Comparison of ENCODE assay signal across 14 cellular contexts in the genomic region with DNA sequence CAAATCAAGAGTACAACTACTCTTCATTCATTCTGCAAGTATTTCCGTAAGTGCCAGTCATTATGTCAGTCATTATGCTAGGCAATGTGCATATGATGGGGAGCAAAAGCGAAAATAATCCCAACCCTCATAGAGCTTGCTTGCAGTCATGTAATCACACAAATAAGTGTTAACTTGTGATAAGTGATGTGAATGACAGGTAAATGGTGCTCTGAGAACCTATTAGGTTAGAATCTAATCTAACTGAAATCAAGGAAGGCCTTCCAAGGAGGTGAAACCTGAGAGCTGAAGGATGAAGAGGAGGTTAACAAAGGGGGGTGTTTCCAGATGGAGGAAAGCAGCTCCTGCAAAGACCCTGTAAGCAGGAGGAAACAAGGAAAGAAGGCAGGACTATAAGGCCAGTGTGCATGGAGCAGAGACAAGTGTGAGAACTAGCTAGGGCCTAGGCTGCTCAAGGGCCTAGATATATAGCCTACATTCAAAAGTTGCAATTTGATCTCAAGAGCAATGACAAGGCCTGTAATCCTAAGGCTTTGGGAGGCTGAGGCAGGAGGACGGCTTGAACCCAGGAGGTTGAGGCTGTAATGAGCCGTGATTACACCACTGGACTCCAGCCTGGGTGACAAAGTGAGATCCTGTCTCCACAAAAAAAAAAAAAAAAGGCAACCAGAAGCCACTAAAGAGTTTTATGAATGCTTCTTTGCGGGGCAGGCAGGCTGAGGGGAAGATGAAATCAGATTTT. TPM values are rescaled to one million over a fixed set of nuclear protein-coding genes. Genes with fewer than 3 reads are reported as not detected.
DNase-seq lines count a peak whose midpoint lies in the region; ATAC-seq and TF ChIP-seq lines count a peak whose summit lies in the region.
"Had no signal": no experiment of that assay in that cellular context is flagged by ENCODE, and none has a peak within 500 bp of the region (broad histone marks: within the 10 kb centered on the region; RNA-seq: fewer than 3 reads in every experiment).

No MANE protein-coding gene starts in this region.

- peaks cover 31% of the 10 kb centered on the region for H4K20me1 ChIP-seq in hepatocyte (ENCODE audit: insufficient read depth, poor library complexity, severe bottlenecking)
- H4K20me1 ChIP-seq in osteoblast (ENCODE audit: insufficient read depth, low read length): peaks cover 9% of the 10 kb centered on the region

- H3K79me2 ChIP-seq in hepatocyte (peaks cover 95% of the 10 kb centered on the region), osteoblast (ENCODE audit: insufficient read depth, low read length) (peaks cover 90% of the 10 kb centered on the region)

- H3K36me3 ChIP-seq in hepatocyte (replicated peaks; ENCODE audit: insufficient read depth, low read depth) (no peaks in the 10 kb centered on the region), osteoblast (ENCODE audit: insufficient read depth, low read length) (no peaks in the 10 kb centered on the region), lower lobe of right lung (no peaks in the 10 kb centered on the region)
- H3K36me3 ChIP-seq: adrenal gland had no signal

- H3K9me3 Mint-ChIP-seq in activated naive CD4-positive, alpha-beta T cell treated with anti-CD3 and anti-CD28 coated beads, Interleukin-2, amount 50 U/mL, for 24 hours: no peaks in the 10 kb centered on the region

- H3K4me3 ChIP-seq in hepatocyte (no peak overlapping the region), osteoblast (ENCODE audit: insufficient read depth, low read length) (no peak overlapping the region), lower lobe of right lung (no peak overlapping the region)
- H3K4me3 ChIP-seq: adrenal gland, coronary artery had no signal

- H3K9me3 ChIP-seq in T-helper 17 cell (ENCODE audit: control insufficient read depth, low read length, poor library complexity, severe bottlenecking): no peaks in the 10 kb centered on the region
- no peaks in the 10 kb centered on the region for H3K9me3 ChIP-seq in hepatocyte (ENCODE audit: low read depth)
- H3K9me3 ChIP-seq in osteoblast (ENCODE audit: low read depth, low read length): no peaks in the 10 kb centered on the region
- H3K9me3 ChIP-seq in lower lobe of right lung: no peaks in the 10 kb centered on the region
- H3K9me3 ChIP-seq: adrenal gland had no signal

- no peak for DNase-seq in activated naive CD4-positive, alpha-beta T cell treated with Interleukin-2 at 50 U/mL for 16 hours
- DNase-seq in T-helper 17 cell: no peak
- no peak for DNase-seq in hepatocyte (ENCODE audit: low spot score)
- DNase-seq in osteoblast (ENCODE audit: insufficient read length, low spot score, missing footprints): peak; percentile 42
- no peak for DNase-seq in stimulated activated CD4-positive, alpha-beta T cell treated with anti-CD3 and anti-CD28 coated beads, Interleukin-12 subunit alpha, Interleukin-12 subunit beta, amount 100 ng/mL, for 4 hours
- no peak for DNase-seq in lower lobe of right lung
- DNase-seq: adrenal gland; NCI-H187; NCI-H82; Right ventricle myocardium superior; stimulated activated naive CD4-positive, alpha-beta T cell had no signal

- peak overlapping the region; percentile 80 for H3K27ac ChIP-seq in hepatocyte
- H3K27ac ChIP-seq in osteoblast (ENCODE audit: low read depth, low read length): peak overlapping the region; percentile 17
- no peak overlapping the region for H3K27ac ChIP-seq in lower lobe of right lung
- H3K27ac ChIP-seq: adrenal gland, coronary artery had no signal

- intact Hi-C loops in lower lobe of right lung (cut with DNase I): no loop called here

- H3K4me3 Mint-ChIP-seq in activated naive CD4-positive, alpha-beta T cell treated with anti-CD3 and anti-CD28 coated beads, Interleukin-2, amount 50 U/mL, for 24 hours: no peak overlapping the region
- peak overlapping the region; percentile 50 for H3K4me3 Mint-ChIP-seq in T-helper 17 cell

- peaks cover 30% of the 10 kb centered on the region for H3K4me1 Mint-ChIP-seq in activated naive CD4-positive, alpha-beta T cell treated with anti-CD3 and anti-CD28 coated beads, Interleukin-2, amount 50 U/mL, for 24 hours
- H3K4me1 Mint-ChIP-seq in T-helper 17 cell: peaks cover 34% of the 10 kb centered on the region

- H3K27me3 ChIP-seq in hepatocyte (no peaks in the 10 kb centered on the region), osteoblast (ENCODE audit: insufficient read depth, low read length) (no peaks in the 10 kb centered on the region), lower lobe of right lung (ENCODE audit: low read depth) (no peaks in the 10 kb centered on the region)
- H3K27me3 ChIP-seq: adrenal gland had no signal

- TF ChIP-seq CTCF in hepatocyte (IDR thresholded peaks at IDR 0.05; ENCODE audit: poor library complexity) (no peak), osteoblast (IDR thresholded peaks at IDR 0.05; ENCODE audit: extremely low read depth, low read depth, low read length) (no peak), lower lobe of right lung (IDR thresholded peaks at IDR 0.05) (no peak)

- ATAC-seq in T-helper 17 cell (no peak), GM21390 (IDR thresholded peaks at IDR 0.05; ENCODE audit: unreplicated experiment) (no peak), lower lobe of right lung (no peak)

- WGBS in hepatocyte (ENCODE audit: low lambda C conversion rate, missing lambda C conversion rate): 91% methylated on average over 5 of the region's 5 CpGs

- H3K9me2 ChIP-seq in hepatocyte (replicated peaks; ENCODE audit: insufficient read depth): no peaks in the 10 kb centered on the region

- H2AFZ ChIP-seq in hepatocyte (no peak overlapping the region), osteoblast (ENCODE audit: low read length) (no peak overlapping the region)

- H3K36me3 Mint-ChIP-seq in activated naive CD4-positive, alpha-beta T cell treated with anti-CD3 and anti-CD28 coated beads, Interleukin-2, amount 50 U/mL, for 24 hours: no peaks in the 10 kb centered on the region
- H3K36me3 Mint-ChIP-seq in T-helper 17 cell (ENCODE audit: low read depth): no peaks in the 10 kb centered on the region

- H3K27ac Mint-ChIP-seq in activated naive CD4-positive, alpha-beta T cell treated with anti-CD3 and anti-CD28 coated beads, Interleukin-2, amount 50 U/mL, for 24 hours: peak overlapping the region; percentile 25
- peak overlapping the region; percentile 89 for H3K27ac Mint-ChIP-seq in T-helper 17 cell

- no peak overlapping the region for H3K4me2 ChIP-seq in hepatocyte
- no peak overlapping the region for H3K4me2 ChIP-seq in osteoblast (ENCODE audit: insufficient read depth, low read length)

- H3K4me1 ChIP-seq in hepatocyte (ENCODE audit: insufficient read depth) (peaks cover 19% of the 10 kb centered on the region), osteoblast (ENCODE audit: insufficient read depth, low read length) (peaks cover 15% of the 10 kb centered on the region), lower lobe of right lung (peaks cover 36% of the 10 kb centered on the region)

- H3K27me3 Mint-ChIP-seq in activated naive CD4-positive, alpha-beta T cell treated with anti-CD3 and anti-CD28 coated beads, Interleukin-2, amount 50 U/mL, for 24 hours: no peaks in the 10 kb centered on the region
- H3K27me3 Mint-ChIP-seq in T-helper 17 cell: no peaks in the 10 kb centered on the region

RNA-seq across cellular contexts. Expression of a gene that starts 5.3 kb away (rescaled TPM):
- 10 to 100 TPM; 19.8 to 21.6 TPM for total RNA-seq in T-helper 17 cell
- 24.0 and 27.4 TPM in 2 replicates for total RNA-seq in hepatocyte
- polyA plus RNA-seq in hepatocyte: 19.6 and 23.3 TPM in 2 replicates
- 23.9 and 24.2 TPM in 2 replicates for total RNA-seq in osteoblast
- 31.4 TPM for total RNA-seq in lower lobe of right lung

RNA-seq across cellular contexts. Expression of a gene that starts 51.7 kb away (rescaled TPM):
- 10 to 100 TPM; 14.5 to 15.0 TPM for total RNA-seq in T-helper 17 cell
- total RNA-seq in hepatocyte: 25.2 and 25.6 TPM in 2 replicates
- 28.8 and 33.2 TPM in 2 replicates for polyA plus RNA-seq in hepatocyte
- 30.4 and 30.9 TPM in 2 replicates for total RNA-seq in osteoblast
- 21.7 TPM for total RNA-seq in lower lobe of right lung
